ENCODE assay signal across 2 cellular contexts in the genomic region with DNA sequence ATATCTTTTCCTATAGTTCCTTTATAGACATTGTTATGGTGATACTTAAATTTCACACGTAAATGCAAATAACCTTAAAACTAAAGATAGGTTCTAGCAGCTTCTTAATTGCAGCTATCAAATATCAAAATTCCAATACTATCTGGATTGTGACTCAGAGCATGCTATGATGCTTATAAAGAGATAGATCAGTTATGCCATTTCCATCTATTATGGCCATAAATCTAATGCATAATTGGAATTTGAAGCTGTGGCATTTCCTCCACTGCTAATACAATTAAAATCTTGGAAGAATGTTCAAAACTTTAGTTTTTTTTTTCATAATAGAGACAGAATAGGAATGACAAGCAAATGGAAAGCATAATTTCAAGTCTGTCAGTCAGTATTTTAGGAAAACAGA.
TF ChIP-seq lines count a peak whose summit lies in the region.

No MANE protein-coding gene starts in this region.

TF ChIP-seq in HCT116, 20 proteins besides CTCF, POLR2A, EP300 and RAD21 (continued from another document):
- TF ChIP-seq, protein P1, sequence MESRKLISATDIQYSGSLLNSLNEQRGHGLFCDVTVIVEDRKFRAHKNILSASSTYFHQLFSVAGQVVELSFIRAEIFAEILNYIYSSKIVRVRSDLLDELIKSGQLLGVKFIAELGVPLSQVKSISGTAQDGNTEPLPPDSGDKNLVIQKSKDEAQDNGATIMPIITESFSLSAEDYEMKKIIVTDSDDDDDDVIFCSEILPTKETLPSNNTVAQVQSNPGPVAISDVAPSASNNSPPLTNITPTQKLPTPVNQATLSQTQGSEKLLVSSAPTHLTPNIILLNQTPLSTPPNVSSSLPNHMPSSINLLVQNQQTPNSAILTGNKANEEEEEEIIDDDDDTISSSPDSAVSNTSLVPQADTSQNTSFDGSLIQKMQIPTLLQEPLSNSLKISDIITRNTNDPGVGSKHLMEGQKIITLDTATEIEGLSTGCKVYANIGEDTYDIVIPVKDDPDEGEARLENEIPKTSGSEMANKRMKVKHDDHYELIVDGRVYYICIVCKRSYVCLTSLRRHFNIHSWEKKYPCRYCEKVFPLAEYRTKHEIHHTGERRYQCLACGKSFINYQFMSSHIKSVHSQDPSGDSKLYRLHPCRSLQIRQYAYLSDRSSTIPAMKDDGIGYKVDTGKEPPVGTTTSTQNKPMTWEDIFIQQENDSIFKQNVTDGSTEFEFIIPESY (IDR thresholded peaks at IDR 0.05; ENCODE audit: extremely low read depth, insufficient replicate concordance, low read length) = no peak
- TF ChIP-seq ELF1 (IDR thresholded peaks at IDR 0.05; ENCODE audit: borderline replicate concordance, low read depth) = no peak
- no peak for TF ChIP-seq SIN3A (IDR thresholded peaks at IDR 0.05; ENCODE audit: low read depth)
- no peak for TF ChIP-seq POLR2AphosphoS5 (IDR thresholded peaks at IDR 0.05; ENCODE audit: low read depth, low read length)
TF ChIP-seq in HCT116: peak in this region for 0.

TF ChIP-seq in SK-N-SH treated with all-trans-retinoic acid at 6 μM for 48 hours, 23 proteins besides CTCF, POLR2A, EP300 and RAD21 (continued from another document):
- TF ChIP-seq POU6F1 (CRISPR knock-in tag; IDR thresholded peaks at IDR 0.05; ENCODE audit: borderline replicate concordance, low read depth) (peak; percentile 91; the same call in 1 of the 2 replicates), TOX (CRISPR knock-in tag; IDR thresholded peaks at IDR 0.05; ENCODE audit: borderline replicate concordance) (peak; percentile 91), ZNF70 (CRISPR knock-in tag; IDR thresholded peaks at IDR 0.05) (no peak), PATZ1 (CRISPR knock-in tag; IDR thresholded peaks at IDR 0.05; ENCODE audit: borderline replicate concordance) (no peak)
